ENCODE assay signal across 8 cellular contexts in the genomic region with DNA sequence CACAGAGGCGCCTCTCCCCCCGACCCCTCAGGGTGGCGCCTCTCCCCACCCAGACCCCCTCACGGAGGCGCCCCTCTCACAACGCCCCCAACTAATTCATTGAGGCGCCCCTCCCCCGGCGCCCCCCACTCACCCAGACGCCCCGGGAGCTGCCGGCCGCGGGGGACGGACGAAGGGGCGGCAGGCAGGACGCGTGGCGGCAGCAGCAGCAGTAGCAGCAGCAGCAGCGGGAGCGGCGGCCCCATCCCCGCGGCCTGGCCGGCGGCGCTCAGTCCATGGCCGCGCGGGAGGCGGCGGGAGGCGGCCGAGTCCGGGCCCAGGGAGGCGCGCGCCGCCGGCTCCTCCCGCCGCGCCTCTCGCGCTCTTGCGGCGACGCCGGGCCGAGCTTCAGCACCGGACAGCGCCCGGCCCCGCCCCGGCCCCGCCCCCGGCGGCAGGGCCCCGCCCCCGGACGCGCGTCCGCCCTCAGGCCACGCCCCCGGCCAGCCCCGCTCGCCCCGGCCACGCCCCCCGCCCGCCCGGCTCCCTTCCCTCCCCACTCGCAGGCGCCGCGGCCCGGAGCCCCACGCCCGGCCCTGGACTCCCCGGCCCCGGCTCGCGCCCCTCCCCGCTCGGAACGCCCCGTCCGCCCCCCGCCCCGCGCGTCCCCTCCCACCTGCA. TPM values are rescaled to one million over a fixed set of nuclear protein-coding genes. Genes with fewer than 3 reads are reported as not detected.
A peak's percentile ranks its signal among the peaks of the same experiment; 100 is the strongest.
DNase-seq lines count a peak whose midpoint lies in the region; ATAC-seq and TF ChIP-seq lines count a peak whose summit lies in the region.

A gene (minus strand): TSS at position 399 of the 660 bp plus-strand sequence.

- peak within 1 kb of the TSS; percentile 28 to 83 (median 68) for H3K4me3 Mint-ChIP-seq in naive thymus-derived CD8-positive, alpha-beta T cell
- peak within 1 kb of the TSS; percentile 30 for H3K4me3 Mint-ChIP-seq in stimulated activated memory B cell treated with anti-CD40 and anti-IgM and Interleukin-4, amounts not matched to agents 10 μg/mL and 1 μg/mL and 100 μg/mL, for 72 hours

- no peak for TF ChIP-seq CTCF in HFF-Myc (IDR thresholded peaks at IDR 0.05; ENCODE audit: low read depth, low read length, missing control alignments)
- TF ChIP-seq CTCF in esophagus muscularis mucosa (IDR thresholded peaks at IDR 0.05) = no peak

- H3K9me3 ChIP-seq in esophagus muscularis mucosa = peaks cover 0 to 1% (median under 1%) of the 10 kb centered on the region in 4 donors

- POLR2A ChIA-PET in naive thymus-derived CD8-positive, alpha-beta T cell (lab: Charles Lee) = no interaction called here

- ATAC-seq in naive thymus-derived CD8-positive, alpha-beta T cell = peak; percentile 77
- peak; percentile 49 for ATAC-seq in stimulated activated memory B cell treated with anti-CD40 and anti-IgM and Interleukin-4, amounts not matched to agents 10 μg/mL and 1 μg/mL and 100 μg/mL, for 72 hours
- no peak for ATAC-seq in GM19467 (IDR thresholded peaks at IDR 0.05; ENCODE audit: unreplicated experiment)

- H3K36me3 ChIP-seq in esophagus muscularis mucosa = no peaks in the 10 kb centered on the region

- WGBS in esophagus muscularis mucosa = 0% methylated on average over 3 of the region's 94 CpGs

- peaks cover 0 to 3% (median 2%) of the 10 kb centered on the region in 3 donors for H3K36me3 Mint-ChIP-seq in naive thymus-derived CD8-positive, alpha-beta T cell
- H3K36me3 Mint-ChIP-seq in stimulated activated memory B cell treated with anti-CD40 and anti-IgM and Interleukin-4, amounts not matched to agents 10 μg/mL and 1 μg/mL and 100 μg/mL, for 72 hours = no peaks in the 10 kb centered on the region

- intact Hi-C loops in esophagus muscularis mucosa (cut with DNase I) = no loop called here

- H3K27me3 ChIP-seq in esophagus muscularis mucosa = peaks cover 4 to 65% (median 31%) of the 10 kb centered on the region in 4 donors

- DNase-seq in DMS 273 (lab: John Stamatoyannopoulos, UW; ENCODE audit: unreplicated experiment) = peak; percentile 95
- no peak for DNase-seq in HFF-Myc (ENCODE audit: extremely low read depth, low read depth)
- DNase-seq in NCI-H748 (lab: John Stamatoyannopoulos, UW; ENCODE audit: unreplicated experiment) = peak; percentile 84
- DNase-seq in activated T-cell treated with anti-CD3 and anti-CD28 coated beads for 48 hours (ENCODE audit: low read depth) = peak; percentile 67
- no peak for DNase-seq in esophagus muscularis mucosa (ENCODE audit: extremely low spot score)
- peak in 8 of 10 donors; percentile 27 to 69 (median 41) for DNase-seq in naive thymus-derived CD8-positive, alpha-beta T cell

- peaks cover 6 to 15% (median 12%) of the 10 kb centered on the region in 4 donors for H3K4me1 Mint-ChIP-seq in naive thymus-derived CD8-positive, alpha-beta T cell
- H3K4me1 Mint-ChIP-seq in stimulated activated memory B cell treated with anti-CD40 and anti-IgM and Interleukin-4, amounts not matched to agents 10 μg/mL and 1 μg/mL and 100 μg/mL, for 72 hours = peaks cover 9% of the 10 kb centered on the region

- peaks cover 29 to 59% (median 45%) of the 10 kb centered on the region in 5 donors for H3K27me3 Mint-ChIP-seq in naive thymus-derived CD8-positive, alpha-beta T cell
- peaks cover 61% of the 10 kb centered on the region for H3K27me3 Mint-ChIP-seq in stimulated activated memory B cell treated with anti-CD40 and anti-IgM and Interleukin-4, amounts not matched to agents 10 μg/mL and 1 μg/mL and 100 μg/mL, for 72 hours

- H3K27ac Mint-ChIP-seq in naive thymus-derived CD8-positive, alpha-beta T cell = no peak within 1 kb of the TSS
- H3K27ac Mint-ChIP-seq in stimulated activated memory B cell treated with anti-CD40 and anti-IgM and Interleukin-4, amounts not matched to agents 10 μg/mL and 1 μg/mL and 100 μg/mL, for 72 hours = no peak within 1 kb of the TSS

- TF ChIP-seq POLR2A in esophagus muscularis mucosa (IDR thresholded peaks at IDR 0.05; ENCODE audit: low read depth) = no peak

- peaks cover 0 to 10% (median 0%) of the 10 kb centered on the region in 9 donors for H3K9me3 Mint-ChIP-seq in naive thymus-derived CD8-positive, alpha-beta T cell
- H3K9me3 Mint-ChIP-seq in stimulated activated memory B cell treated with anti-CD40 and anti-IgM and Interleukin-4, amounts not matched to agents 10 μg/mL and 1 μg/mL and 100 μg/mL, for 72 hours = peaks cover 8% of the 10 kb centered on the region

- peak within 1 kb of the TSS; percentile 13; the same call in 1 of the 2 replicates for H3K4me3 ChIP-seq in HFF-Myc (replicated peaks; ENCODE audit: low read depth, low read length)
- H3K4me3 ChIP-seq in esophagus muscularis mucosa = peak within 1 kb of the TSS; percentile 49 to 57 (median 52)

- no peak within 1 kb of the TSS for H3K27ac ChIP-seq in esophagus muscularis mucosa (replicated peaks in 1 of 4)

- peaks cover 20 to 35% (median 27%) of the 10 kb centered on the region in 4 donors for H3K4me1 ChIP-seq in esophagus muscularis mucosa

- TF ChIP-seq EP300 in esophagus muscularis mucosa (IDR thresholded peaks at IDR 0.05) = no peak

RNA-seq across cellular contexts. Expression of the gene that starts here (rescaled TPM):
- 1 to 10 TPM; 2.1 to 3.1 (median 3.1) TPM for total RNA-seq in esophagus muscularis mucosa
- total RNA-seq in naive thymus-derived CD8-positive, alpha-beta T cell = under 1 TPM; 0.78 to 0.99 TPM
- 1 to 10 TPM in 2 of 3 donors, under 1 TPM in 1; 0.69 to 1.5 (median 1.4) TPM for polyA plus RNA-seq in naive thymus-derived CD8-positive, alpha-beta T cell

Comparison
In these comparisons a context has a peak if more than half of its experiments do, and no peak if none do; other contexts are left out.
1. DNase-seq: peak in DMS 273 (single experiment), NCI-H748 (single experiment), activated T-cell treated with anti-CD3 and anti-CD28 coated beads for 48 hours (single experiment) and naive thymus-derived CD8-positive, alpha-beta T cell (8 of 10); none in HFF-Myc (single experiment) and esophagus muscularis mucosa (single experiment).